ENCODE assay signal across 38 cellular contexts in the genomic region with DNA sequence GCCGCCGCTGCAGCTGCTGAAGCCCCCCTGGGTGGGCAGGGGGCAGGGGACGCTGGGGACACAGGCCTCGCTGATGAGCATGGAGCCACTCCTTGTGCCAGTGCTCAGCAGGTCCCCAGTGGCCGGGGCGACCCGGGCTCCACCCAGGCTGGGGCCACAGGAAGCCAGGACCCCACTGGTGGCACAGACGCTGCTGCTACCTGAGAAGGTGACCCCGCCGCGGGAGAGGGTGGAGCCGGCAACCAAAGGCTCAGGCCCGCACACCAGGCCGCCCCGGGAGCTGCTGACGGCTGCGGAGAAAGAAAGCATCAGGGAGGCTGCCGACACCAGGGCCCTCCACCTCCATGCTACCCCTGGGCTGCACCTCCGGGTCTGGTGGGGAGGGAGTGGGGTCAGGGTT. TPM values are rescaled to one million over a fixed set of nuclear protein-coding genes. Genes with fewer than 3 reads are reported as not detected.
"Had no signal": no experiment of that assay in that cellular context is flagged by ENCODE, and none has a peak within 500 bp of the region (broad histone marks: within the 10 kb centered on the region; RNA-seq: fewer than 3 reads in every experiment).

No MANE protein-coding gene starts in this region.

- FAIRE-seq: endometrium, endothelial cell of umbilical vein had no signal

- H3K9me3 ChIP-seq: adrenal gland, body of pancreas, colonic mucosa, esophagus squamous epithelium, gastroesophageal sphincter had no signal

- H3K27ac ChIP-seq: adrenal gland, body of pancreas, colonic mucosa, epithelial cell of prostate, esophagus squamous epithelium, gastroesophageal sphincter had no signal

- H3K4me3 ChIP-seq: adrenal gland, body of pancreas, colonic mucosa, esophagus squamous epithelium, gastroesophageal sphincter had no signal

- H3K36me3 ChIP-seq: adrenal gland, colonic mucosa, esophagus squamous epithelium, gastroesophageal sphincter had no signal

- H3K27me3 ChIP-seq: adrenal gland, body of pancreas, colonic mucosa had no signal

- DNase-seq: activated CD4-positive, alpha-beta T cell treated with anti-CD3 and anti-CD28 coated beads for 1 hour; activated CD4-positive, alpha-beta T cell treated with anti-CD3 and anti-CD28 coated beads for 4 hours; activated CD4-positive, alpha-beta T cell treated with anti-CD3 and anti-CD28 coated beads, Interleukin-2, amount 10 ng/mL, durations not matched to agents 7 days and 5 days; activated CD4-positive, alpha-beta T cell treated with anti-CD3 and anti-CD28 coated beads, Interleukin-2, amount 50 U/mL, for 48 hours; activated CD8-positive, alpha-beta memory T cell treated with anti-CD3 and anti-CD28 coated beads, Interleukin-2, amount 10 ng/mL, durations not matched to agents 7 days and 5 days; activated CD8-positive, alpha-beta memory T cell treated with anti-CD3 and anti-CD28 coated beads, Interleukin-2, amount 50 U/mL, for 4 hours; activated CD8-positive, alpha-beta T cell treated with anti-CD3 and anti-CD28 coated beads, Interleukin-2, amount 10 ng/mL, durations not matched to agents 7 days and 5 days; activated effector memory CD4-positive, alpha-beta T cell treated with anti-CD3 and anti-CD28 coated beads, Interleukin-2, amount 50 U/mL, for 16 hours; activated naive CD4-positive, alpha-beta T cell treated with anti-CD3 and anti-CD28 coated beads for 36 hours; activated naive CD8-positive, alpha-beta T cell treated with anti-CD3 and anti-CD28 coated beads for 36 hours; activated naive CD8-positive, alpha-beta T cell treated with anti-CD3 and anti-CD28 coated beads, Interleukin-2, amount 50 U/mL, for 24 hours; activated T-cell treated with anti-CD3 and anti-CD28 coated beads, Interleukin-2, amount 50 U/mL, for 1 hour; activated T-cell treated with anti-CD3 and anti-CD28 coated beads, Interleukin-2, amount 50 U/mL, for 48 hours; adrenal gland; amygdala; body of pancreas; central memory CD4-positive, alpha-beta T cell; cerebellar nuclear complex; colonic mucosa; effector CD8-positive, alpha-beta T cell; esophagus squamous epithelium; foreskin melanocyte; T-helper 2 cell had no signal

- H3K4me1 ChIP-seq: adrenal gland, body of pancreas, colonic mucosa, esophagus squamous epithelium, gastroesophageal sphincter had no signal

RNA-seq across cellular contexts. Expression of gene KRT84, which starts 7.4 kb away (rescaled TPM):
- total RNA-seq: activated CD4-positive, alpha-beta T cell treated with anti-CD3 and anti-CD28 coated beads, Interleukin-2, amount 10 ng/mL, durations not matched to agents 7 days and 5 days; activated CD8-positive, alpha-beta memory T cell treated with anti-CD3 and anti-CD28 coated beads for 36 hours; activated CD8-positive, alpha-beta memory T cell treated with anti-CD3 and anti-CD28 coated beads, Interleukin-2, amount 10 ng/mL, durations not matched to agents 7 days and 5 days; activated CD8-positive, alpha-beta T cell treated with anti-CD3 and anti-CD28 coated beads, Interleukin-2, amount 10 ng/mL, durations not matched to agents 7 days and 5 days; activated naive CD4-positive, alpha-beta T cell treated with anti-CD3 and anti-CD28 coated beads for 36 hours; activated naive CD8-positive, alpha-beta T cell treated with anti-CD3 and anti-CD28 coated beads for 36 hours; activated T-helper 1 cell treated with anti-CD3 and anti-CD28 coated beads, Interleukin-12 subunit alpha, Interleukin-12 subunit beta, Interleukin-2, Interleukin-4 antibody, amounts not matched to agents 30 ng/mL and 10 ng/mL and 1 ng/mL, durations not matched to agents 14 hours and 24 hours and 36 hours; activated T-helper 2 cell treated with anti-CD3 and anti-CD28 coated beads, Interferon-gamma antibody, Interleukin-2, Interleukin-4, amounts not matched to agents 10 μg/mL and 5 μg/mL and 100 μg/mL, durations not matched to agents 14 hours and 24 hours and 36 hours; adrenal gland; aorta; body of pancreas; colonic mucosa; dermis microvascular lymphatic vessel endothelial cell; endothelial cell of umbilical vein; fibroblast of lung; fibroblast of villous mesenchyme; gastroesophageal sphincter; glomerular endothelial cell; T-helper 1 cell treated with Interleukin-12 subunit alpha and Interleukin-12 subunit beta and Interleukin-4 antibody, amounts not matched to agents 30 ng/mL and 1 ng/mL, for 36 hours; WTC11 had no signal
- polyA plus RNA-seq: adrenal gland, aorta, endothelial cell of umbilical vein, fibroblast of lung had no signal

RNA-seq across cellular contexts. Expression of gene KRT85, which starts 10.8 kb away (rescaled TPM):
- total RNA-seq: activated CD4-positive, alpha-beta T cell treated with anti-CD3 and anti-CD28 coated beads, Interleukin-2, amount 10 ng/mL, durations not matched to agents 7 days and 5 days; activated CD8-positive, alpha-beta memory T cell treated with anti-CD3 and anti-CD28 coated beads for 36 hours; activated CD8-positive, alpha-beta memory T cell treated with anti-CD3 and anti-CD28 coated beads, Interleukin-2, amount 10 ng/mL, durations not matched to agents 7 days and 5 days; activated CD8-positive, alpha-beta T cell treated with anti-CD3 and anti-CD28 coated beads, Interleukin-2, amount 10 ng/mL, durations not matched to agents 7 days and 5 days; activated naive CD4-positive, alpha-beta T cell treated with anti-CD3 and anti-CD28 coated beads for 36 hours; activated naive CD8-positive, alpha-beta T cell treated with anti-CD3 and anti-CD28 coated beads for 36 hours; activated T-helper 1 cell treated with anti-CD3 and anti-CD28 coated beads, Interleukin-12 subunit alpha, Interleukin-12 subunit beta, Interleukin-2, Interleukin-4 antibody, amounts not matched to agents 30 ng/mL and 10 ng/mL and 1 ng/mL, durations not matched to agents 14 hours and 24 hours and 36 hours; activated T-helper 2 cell treated with anti-CD3 and anti-CD28 coated beads, Interferon-gamma antibody, Interleukin-2, Interleukin-4, amounts not matched to agents 10 μg/mL and 5 μg/mL and 100 μg/mL, durations not matched to agents 14 hours and 24 hours and 36 hours; adrenal gland; aorta; body of pancreas; colonic mucosa; dermis microvascular lymphatic vessel endothelial cell; endothelial cell of umbilical vein; esophagus squamous epithelium; fibroblast of lung; fibroblast of villous mesenchyme; gastroesophageal sphincter; glomerular endothelial cell; T-helper 1 cell treated with Interleukin-12 subunit alpha and Interleukin-12 subunit beta and Interleukin-4 antibody, amounts not matched to agents 30 ng/mL and 1 ng/mL, for 36 hours; WTC11 had no signal
- polyA plus RNA-seq: adrenal gland, aorta, endothelial cell of umbilical vein, esophagus, fibroblast of lung had no signal

RNA-seq across cellular contexts. Expression of gene KRT82, which starts 28.0 kb away (rescaled TPM):
- total RNA-seq: activated CD4-positive, alpha-beta T cell treated with anti-CD3 and anti-CD28 coated beads, Interleukin-2, amount 10 ng/mL, durations not matched to agents 7 days and 5 days; activated CD8-positive, alpha-beta memory T cell treated with anti-CD3 and anti-CD28 coated beads for 36 hours; activated CD8-positive, alpha-beta memory T cell treated with anti-CD3 and anti-CD28 coated beads, Interleukin-2, amount 10 ng/mL, durations not matched to agents 7 days and 5 days; activated CD8-positive, alpha-beta T cell treated with anti-CD3 and anti-CD28 coated beads, Interleukin-2, amount 10 ng/mL, durations not matched to agents 7 days and 5 days; activated naive CD4-positive, alpha-beta T cell treated with anti-CD3 and anti-CD28 coated beads for 36 hours; activated naive CD8-positive, alpha-beta T cell treated with anti-CD3 and anti-CD28 coated beads for 36 hours; activated T-helper 1 cell treated with anti-CD3 and anti-CD28 coated beads, Interleukin-12 subunit alpha, Interleukin-12 subunit beta, Interleukin-2, Interleukin-4 antibody, amounts not matched to agents 30 ng/mL and 10 ng/mL and 1 ng/mL, durations not matched to agents 14 hours and 24 hours and 36 hours; activated T-helper 2 cell treated with anti-CD3 and anti-CD28 coated beads, Interferon-gamma antibody, Interleukin-2, Interleukin-4, amounts not matched to agents 10 μg/mL and 5 μg/mL and 100 μg/mL, durations not matched to agents 14 hours and 24 hours and 36 hours; adrenal gland; aorta; body of pancreas; colonic mucosa; dermis microvascular lymphatic vessel endothelial cell; endothelial cell of umbilical vein; esophagus squamous epithelium; fibroblast of lung; fibroblast of villous mesenchyme; gastroesophageal sphincter; glomerular endothelial cell; T-helper 1 cell treated with Interleukin-12 subunit alpha and Interleukin-12 subunit beta and Interleukin-4 antibody, amounts not matched to agents 30 ng/mL and 1 ng/mL, for 36 hours; WTC11 had no signal
- polyA plus RNA-seq: adrenal gland, aorta, endothelial cell of umbilical vein, esophagus, fibroblast of lung had no signal

RNA-seq across cellular contexts. Expression of gene KRT75, which starts 56.1 kb away (rescaled TPM):
- total RNA-seq: activated CD4-positive, alpha-beta T cell treated with anti-CD3 and anti-CD28 coated beads, Interleukin-2, amount 10 ng/mL, durations not matched to agents 7 days and 5 days; activated CD8-positive, alpha-beta memory T cell treated with anti-CD3 and anti-CD28 coated beads for 36 hours; activated CD8-positive, alpha-beta memory T cell treated with anti-CD3 and anti-CD28 coated beads, Interleukin-2, amount 10 ng/mL, durations not matched to agents 7 days and 5 days; activated CD8-positive, alpha-beta T cell treated with anti-CD3 and anti-CD28 coated beads, Interleukin-2, amount 10 ng/mL, durations not matched to agents 7 days and 5 days; activated naive CD4-positive, alpha-beta T cell treated with anti-CD3 and anti-CD28 coated beads for 36 hours; activated naive CD8-positive, alpha-beta T cell treated with anti-CD3 and anti-CD28 coated beads for 36 hours; activated T-helper 1 cell treated with anti-CD3 and anti-CD28 coated beads, Interleukin-12 subunit alpha, Interleukin-12 subunit beta, Interleukin-2, Interleukin-4 antibody, amounts not matched to agents 30 ng/mL and 10 ng/mL and 1 ng/mL, durations not matched to agents 14 hours and 24 hours and 36 hours; activated T-helper 2 cell treated with anti-CD3 and anti-CD28 coated beads, Interferon-gamma antibody, Interleukin-2, Interleukin-4, amounts not matched to agents 10 μg/mL and 5 μg/mL and 100 μg/mL, durations not matched to agents 14 hours and 24 hours and 36 hours; adrenal gland; aorta; body of pancreas; dermis microvascular lymphatic vessel endothelial cell; endothelial cell of umbilical vein; fibroblast of lung; fibroblast of villous mesenchyme; gastroesophageal sphincter; glomerular endothelial cell; T-helper 1 cell treated with Interleukin-12 subunit alpha and Interleukin-12 subunit beta and Interleukin-4 antibody, amounts not matched to agents 30 ng/mL and 1 ng/mL, for 36 hours; WTC11 had no signal
- polyA plus RNA-seq: adrenal gland, aorta, endothelial cell of umbilical vein, fibroblast of lung had no signal

RNA-seq across cellular contexts. Expression of gene KRT83, which starts 56.9 kb away (rescaled TPM):
- total RNA-seq: activated CD4-positive, alpha-beta T cell treated with anti-CD3 and anti-CD28 coated beads, Interleukin-2, amount 10 ng/mL, durations not matched to agents 7 days and 5 days; activated CD8-positive, alpha-beta memory T cell treated with anti-CD3 and anti-CD28 coated beads for 36 hours; activated CD8-positive, alpha-beta memory T cell treated with anti-CD3 and anti-CD28 coated beads, Interleukin-2, amount 10 ng/mL, durations not matched to agents 7 days and 5 days; activated CD8-positive, alpha-beta T cell treated with anti-CD3 and anti-CD28 coated beads, Interleukin-2, amount 10 ng/mL, durations not matched to agents 7 days and 5 days; activated naive CD4-positive, alpha-beta T cell treated with anti-CD3 and anti-CD28 coated beads for 36 hours; activated naive CD8-positive, alpha-beta T cell treated with anti-CD3 and anti-CD28 coated beads for 36 hours; activated T-helper 1 cell treated with anti-CD3 and anti-CD28 coated beads, Interleukin-12 subunit alpha, Interleukin-12 subunit beta, Interleukin-2, Interleukin-4 antibody, amounts not matched to agents 30 ng/mL and 10 ng/mL and 1 ng/mL, durations not matched to agents 14 hours and 24 hours and 36 hours; activated T-helper 2 cell treated with anti-CD3 and anti-CD28 coated beads, Interferon-gamma antibody, Interleukin-2, Interleukin-4, amounts not matched to agents 10 μg/mL and 5 μg/mL and 100 μg/mL, durations not matched to agents 14 hours and 24 hours and 36 hours; adrenal gland; aorta; body of pancreas; colonic mucosa; dermis microvascular lymphatic vessel endothelial cell; endothelial cell of umbilical vein; esophagus squamous epithelium; fibroblast of lung; fibroblast of villous mesenchyme; gastroesophageal sphincter; glomerular endothelial cell; T-helper 1 cell treated with Interleukin-12 subunit alpha and Interleukin-12 subunit beta and Interleukin-4 antibody, amounts not matched to agents 30 ng/mL and 1 ng/mL, for 36 hours; WTC11 had no signal
- polyA plus RNA-seq: adrenal gland, aorta, endothelial cell of umbilical vein, esophagus, fibroblast of lung had no signal
